Comparison of ENCODE assay signal across 10 cellular contexts in the genomic region with DNA sequence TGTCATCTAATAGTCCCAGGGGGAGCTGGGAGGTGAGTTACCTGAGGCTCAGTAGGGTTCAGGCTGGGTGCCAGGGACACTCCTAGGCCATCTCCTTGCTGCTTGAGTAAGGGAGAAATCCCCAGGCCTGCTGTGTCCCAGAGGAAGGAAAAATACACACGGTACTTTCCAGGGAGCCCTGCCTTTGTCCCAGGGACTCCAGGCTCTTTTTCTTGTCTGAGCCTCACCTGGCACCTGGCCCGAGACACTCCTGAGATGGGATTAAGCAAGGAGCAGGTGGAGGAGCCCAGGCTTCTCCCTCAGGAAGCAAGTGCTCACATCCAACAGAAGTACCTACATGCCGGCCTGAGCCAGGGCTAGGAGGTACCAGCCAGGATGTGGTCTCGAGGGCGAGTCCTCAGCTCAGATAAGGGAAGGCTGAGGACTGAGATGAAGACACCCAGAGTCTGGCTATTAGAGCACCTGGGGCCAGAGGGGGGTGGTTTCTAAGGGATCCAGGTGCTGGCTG. TPM values are rescaled to one million over a fixed set of nuclear protein-coding genes. Genes with fewer than 3 reads are reported as not detected.
DNase-seq lines count a peak whose midpoint lies in the region; ATAC-seq and TF ChIP-seq lines count a peak whose summit lies in the region.
"Had no signal": no experiment of that assay in that cellular context is flagged by ENCODE, and none has a peak within 500 bp of the region (broad histone marks: within the 10 kb centered on the region; RNA-seq: fewer than 3 reads in every experiment).

No MANE protein-coding gene starts in this region.

- no peak for TF ChIP-seq EP300 in stomach (IDR thresholded peaks at IDR 0.05)

- whole genome bisulfite sequencing in esophagus, 2 donors = 41 to 49% methylated on average over 5 of the region's 5 CpGs
- WGBS in stomach, 5 donors = 40 to 60% (median 54%) methylated on average over 5 of the region's 5 CpGs

- no peak overlapping the region for H3K4me3 ChIP-seq in esophagus (ENCODE audit: low read depth in 1 of 2, low read length in 2 of 2)
- peak overlapping the region in 1 of 4 donors; percentile 34 for H3K4me3 ChIP-seq in stomach

- H3K27ac Mint-ChIP-seq in activated T-cell treated with anti-CD3 and anti-CD28 coated beads, Interleukin-2, amount 50 U/mL, for 24 hours = peak overlapping the region; percentile 72

- no peaks in the 10 kb centered on the region for H3K36me3 Mint-ChIP-seq in activated T-cell treated with anti-CD3 and anti-CD28 coated beads, Interleukin-2, amount 50 U/mL, for 24 hours (ENCODE audit: low read depth)

- intact Hi-C loops in stomach (cut with DNase I; ENCODE audit: low total_unique reads) = no loop called here

- TF ChIP-seq CTCF in RWPE1 (conservative IDR thresholded peaks at IDR 0.05; ENCODE audit: low read depth) = no peak
- TF ChIP-seq CTCF in stomach (IDR thresholded peaks at IDR 0.05) = no peak

- DNase-seq in activated T-cell treated with anti-CD3 and anti-CD28 coated beads, Interleukin-2, amount 50 U/mL, for 24 hours = peak; percentile 57
- DNase-seq in activated T-cell treated with anti-CD3 and anti-CD28 coated beads, Interleukin-2, amount 50 U/mL, for 1 hour = no peak
- DNase-seq in RWPE1 (ENCODE audit: low spot score) = no peak
- DNase-seq in stomach = peak; percentile 66
- DNase-seq in SIG-M5 treated with dmso at 0.1 percent for 504 hours (lab: John Stamatoyannopoulos, UW; ENCODE audit: unreplicated experiment) = no peak
- DNase-seq: foreskin melanocyte had no signal

- H3K27ac ChIP-seq in RWPE1 (peak overlapping the region; percentile 67), esophagus (ENCODE audit: low read depth in 2 of 2, low read length in 1 of 2) (peak overlapping the region; percentile 74 to 85), stomach (peak overlapping the region; percentile 18 to 98 (median 61))

- POLR2A ChIA-PET in RWPE1 (lab: Yijun Ruan, JAX; ENCODE audit: low non-redundant PET) = no interaction called here

- H3K27me3 ChIP-seq in esophagus (ENCODE audit: control insufficient read depth in 1 of 2, insufficient read depth in 2 of 2, low read length in 2 of 2) (no peaks in the 10 kb centered on the region), stomach (peaks cover 11 to 64% (median 26%) of the 10 kb centered on the region in 3 donors)

- H3K27me3 Mint-ChIP-seq in activated T-cell treated with anti-CD3 and anti-CD28 coated beads, Interleukin-2, amount 50 U/mL, for 24 hours = no peaks in the 10 kb centered on the region

- CTCF ChIA-PET in RWPE1 (lab: Yijun Ruan, JAX) = interaction anchor here (1.0 kb wide), 1 partner anchor 19 kb away, joined by 3 read pairs; the partner anchor contains the start of gene SCO2

- H3K4me1 ChIP-seq in esophagus (ENCODE audit: control insufficient read depth in 2 of 2, insufficient read depth in 2 of 2, low read length in 1 of 2) = peaks cover 4 to 19% of the 10 kb centered on the region in 2 donors
- peaks cover 23 to 65% (median 39%) of the 10 kb centered on the region in 4 donors for H3K4me1 ChIP-seq in stomach

- ATAC-seq in GM21367 (IDR thresholded peaks at IDR 0.05; ENCODE audit: unreplicated experiment) (no peak), GM18517 (IDR thresholded peaks at IDR 0.05; ENCODE audit: unreplicated experiment) (no peak)

- H3K9me3 ChIP-seq in esophagus (ENCODE audit: control insufficient read depth in 2 of 2, insufficient read depth in 1 of 2, low read depth in 1 of 2, low read length in 1 of 2) (no peaks in the 10 kb centered on the region), stomach (no peaks in the 10 kb centered on the region)

- H3K9me3 Mint-ChIP-seq in activated T-cell treated with anti-CD3 and anti-CD28 coated beads, Interleukin-2, amount 50 U/mL, for 24 hours = no peaks in the 10 kb centered on the region

- H3K4me3 Mint-ChIP-seq in activated T-cell treated with anti-CD3 and anti-CD28 coated beads, Interleukin-2, amount 50 U/mL, for 24 hours = no peak overlapping the region

- no peak for TF ChIP-seq POLR2A in stomach (IDR thresholded peaks at IDR 0.05)

- peaks cover 64% of the 10 kb centered on the region for H3K4me1 Mint-ChIP-seq in activated T-cell treated with anti-CD3 and anti-CD28 coated beads, Interleukin-2, amount 50 U/mL, for 24 hours (ENCODE audit: low read depth)

- H3K36me3 ChIP-seq in esophagus (ENCODE audit: control insufficient read depth in 2 of 2, insufficient read depth in 2 of 2, low read length in 1 of 2) = no peaks in the 10 kb centered on the region
- H3K36me3 ChIP-seq in stomach = no peaks in the 10 kb centered on the region

RNA-seq across cellular contexts. Expression of gene KLHDC7B, which starts 0.9 kb away (rescaled TPM):
- polyA plus RNA-seq in esophagus = under 1 TPM; 0.12 to 0.14 TPM
- not detected for total RNA-seq in stomach
- polyA plus RNA-seq in stomach = under 1 TPM in 2 of 3 donors, not detected in 1; 0.25 to 0.46 TPM

RNA-seq across cellular contexts. Expression of gene TYMP, which starts 15.0 kb away (rescaled TPM):
- 10 to 100 TPM; 35.7 to 48.0 TPM for polyA plus RNA-seq in esophagus
- total RNA-seq in stomach = 100 to 1,000 TPM in 2 of 5 donors, 10 to 100 TPM in 3; 14.3 to 146 (median 78.8) TPM
- 100 to 1,000 TPM in 1 of 3 donors, 10 to 100 TPM in 2; 46.3 to 162 (median 61.6) TPM for polyA plus RNA-seq in stomach

RNA-seq across cellular contexts. Expression of gene SYCE3, which starts 17.9 kb away (rescaled TPM):
- polyA plus RNA-seq in esophagus = under 1 TPM in 1 of 2 donors, not detected in 1; 0.32 TPM
- total RNA-seq in stomach = not detected
- 1 to 10 TPM in 1 of 3 donors, under 1 TPM in 1, not detected in 1; 0.80 to 1.9 TPM for polyA plus RNA-seq in stomach
- total RNA-seq: posterior vena cava had no signal

RNA-seq across cellular contexts. Expression of gene SCO2, which starts 19.4 kb away (rescaled TPM):
- polyA plus RNA-seq in esophagus (1 to 10 TPM in 1 of 2 donors, under 1 TPM in 1; 0.61 to 3.2 TPM), stomach (1 to 10 TPM in 2 of 3 donors, under 1 TPM in 1; 0.92 to 7.5 (median 1.9) TPM)
- total RNA-seq in stomach = not detected

RNA-seq across cellular contexts. Expression of gene CPT1B, which starts 33.4 kb away (rescaled TPM):
- polyA plus RNA-seq in esophagus (10 to 100 TPM in 1 of 2 donors, 1 to 10 TPM in 1; 9.4 to 55.5 TPM), stomach (10 to 100 TPM in 2 of 3 donors, 1 to 10 TPM in 1; 9.8 to 31.8 (median 10.1) TPM)
- total RNA-seq in stomach = 100 to 1,000 TPM in 2 of 5 donors, 10 to 100 TPM in 1, 1 to 10 TPM in 2; 6.6 to 164 (median 54.5) TPM

Comparison
In these comparisons a context has a peak if more than half of its experiments do, and no peak if none do; other contexts are left out.
1. DNase-seq: peak in activated T-cell treated with anti-CD3 and anti-CD28 coated beads, Interleukin-2, amount 50 U/mL, for 24 hours (single experiment) and stomach (single experiment); none in activated T-cell treated with anti-CD3 and anti-CD28 coated beads, Interleukin-2, amount 50 U/mL, for 1 hour (single experiment), RWPE1 (single experiment) and SIG-M5 treated with dmso at 0.1 percent for 504 hours (single experiment).
2. Peak in every context shown above with its lines, with median percentiles within 50 percentile points of each other: H3K27ac ChIP-seq.